2 cellular contexts compared by ENCODE assay signal in genomic region chr17:67247416-67247900, GRCh38.
A peak's percentile ranks its signal among the peaks of the same experiment; 100 is the strongest.
TF ChIP-seq lines count a peak whose summit lies in the region.

No MANE protein-coding gene starts in this region.

TF ChIP-seq in HepG2, 621 proteins besides CTCF, POLR2A, EP300 and RAD21 (continues in another document):
- no peak for TF ChIP-seq KDM4B (CRISPR knock-in tag; IDR thresholded peaks at IDR 0.05)
- TF ChIP-seq, protein P1, sequence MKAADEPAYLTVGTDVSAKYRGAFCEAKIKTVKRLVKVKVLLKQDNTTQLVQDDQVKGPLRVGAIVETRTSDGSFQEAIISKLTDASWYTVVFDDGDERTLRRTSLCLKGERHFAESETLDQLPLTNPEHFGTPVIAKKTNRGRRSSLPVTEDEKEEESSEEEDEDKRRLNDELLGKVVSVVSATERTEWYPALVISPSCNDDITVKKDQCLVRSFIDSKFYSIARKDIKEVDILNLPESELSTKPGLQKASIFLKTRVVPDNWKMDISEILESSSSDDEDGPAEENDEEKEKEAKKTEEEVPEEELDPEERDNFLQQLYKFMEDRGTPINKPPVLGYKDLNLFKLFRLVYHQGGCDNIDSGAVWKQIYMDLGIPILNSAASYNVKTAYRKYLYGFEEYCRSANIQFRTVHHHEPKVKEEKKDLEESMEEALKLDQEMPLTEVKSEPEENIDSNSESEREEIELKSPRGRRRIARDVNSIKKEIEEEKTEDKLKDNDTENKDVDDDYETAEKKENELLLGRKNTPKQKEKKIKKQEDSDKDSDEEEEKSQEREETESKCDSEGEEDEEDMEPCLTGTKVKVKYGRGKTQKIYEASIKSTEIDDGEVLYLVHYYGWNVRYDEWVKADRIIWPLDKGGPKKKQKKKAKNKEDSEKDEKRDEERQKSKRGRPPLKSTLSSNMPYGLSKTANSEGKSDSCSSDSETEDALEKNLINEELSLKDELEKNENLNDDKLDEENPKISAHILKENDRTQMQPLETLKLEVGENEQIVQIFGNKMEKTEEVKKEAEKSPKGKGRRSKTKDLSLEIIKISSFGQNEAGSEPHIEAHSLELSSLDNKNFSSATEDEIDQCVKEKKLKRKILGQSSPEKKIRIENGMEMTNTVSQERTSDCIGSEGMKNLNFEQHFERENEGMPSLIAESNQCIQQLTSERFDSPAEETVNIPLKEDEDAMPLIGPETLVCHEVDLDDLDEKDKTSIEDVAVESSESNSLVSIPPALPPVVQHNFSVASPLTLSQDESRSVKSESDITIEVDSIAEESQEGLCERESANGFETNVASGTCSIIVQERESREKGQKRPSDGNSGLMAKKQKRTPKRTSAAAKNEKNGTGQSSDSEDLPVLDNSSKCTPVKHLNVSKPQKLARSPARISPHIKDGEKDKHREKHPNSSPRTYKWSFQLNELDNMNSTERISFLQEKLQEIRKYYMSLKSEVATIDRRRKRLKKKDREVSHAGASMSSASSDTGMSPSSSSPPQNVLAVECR (CRISPR knock-in tag; IDR thresholded peaks at IDR 0.05; ENCODE audit: borderline replicate concordance) = peak; percentile 1; the same call in 1 of the 2 replicates
- no peak for TF ChIP-seq ATAD3A (CRISPR knock-in tag; IDR thresholded peaks at IDR 0.05)
- no peak for TF ChIP-seq TP53 (CRISPR knock-in tag; conservative IDR thresholded peaks at IDR 0.05)
- TF ChIP-seq ZSCAN22 (CRISPR knock-in tag; IDR thresholded peaks at IDR 0.05) = no peak
- TF ChIP-seq ZNF260 (CRISPR knock-in tag; IDR thresholded peaks at IDR 0.05; ENCODE audit: borderline replicate concordance, low read depth) = no peak
- TF ChIP-seq ZZZ3 (CRISPR knock-in tag; IDR thresholded peaks at IDR 0.05; ENCODE audit: borderline replicate concordance) = no peak
- no peak for TF ChIP-seq GPBP1L1 (CRISPR knock-in tag; IDR thresholded peaks at IDR 0.05)
- TF ChIP-seq ZUFSP (CRISPR knock-in tag; IDR thresholded peaks at IDR 0.05; ENCODE audit: borderline replicate concordance) = no peak
- peak; percentile 42; the same call in 1 of the 2 replicates for TF ChIP-seq ZBTB33 (CRISPR knock-in tag; IDR thresholded peaks at IDR 0.05)
- no peak for TF ChIP-seq ARHGAP35 (CRISPR knock-in tag; IDR thresholded peaks at IDR 0.05; ENCODE audit: borderline replicate concordance)
- TF ChIP-seq SALL1 (CRISPR knock-in tag; IDR thresholded peaks at IDR 0.05) = no peak
- no peak for TF ChIP-seq ZNF704 (CRISPR knock-in tag; IDR thresholded peaks at IDR 0.05; ENCODE audit: borderline replicate concordance)

TF ChIP-seq in SK-N-SH, 30 proteins besides CTCF, POLR2A, EP300 and RAD21:
- TF ChIP-seq ZBTB33 (IDR thresholded peaks at IDR 0.05; ENCODE audit: borderline replicate concordance, low read depth) = no peak
- no peak for TF ChIP-seq TEAD4 (IDR thresholded peaks at IDR 0.05; ENCODE audit: borderline replicate concordance, insufficient read depth)
- no peak for TF ChIP-seq FOXJ3 (CRISPR knock-in tag; IDR thresholded peaks at IDR 0.05)
- no peak for TF ChIP-seq USF2 (IDR thresholded peaks at IDR 0.05; ENCODE audit: borderline replicate concordance, low read depth, low read length)
- no peak for TF ChIP-seq MXI1 (IDR thresholded peaks at IDR 0.05; ENCODE audit: low read depth, low read length)
- TF ChIP-seq EZH2phosphoT487 (IDR thresholded peaks at IDR 0.05; ENCODE audit: borderline replicate concordance, low read depth) = no peak
- TF ChIP-seq FOSL2 (IDR thresholded peaks at IDR 0.05; ENCODE audit: borderline replicate concordance, low read depth) = no peak
- no peak for TF ChIP-seq MAX (IDR thresholded peaks at IDR 0.05; ENCODE audit: low read depth)
- TF ChIP-seq NFIC (IDR thresholded peaks at IDR 0.05; ENCODE audit: borderline replicate concordance) = no peak
- no peak for TF ChIP-seq TCF12 (IDR thresholded peaks at IDR 0.05)
- no peak for TF ChIP-seq RFX5 (IDR thresholded peaks at IDR 0.05; ENCODE audit: low read length)
- TF ChIP-seq MEF2A (IDR thresholded peaks at IDR 0.05; ENCODE audit: borderline replicate concordance, low read depth) = no peak
- no peak for TF ChIP-seq YY1 (IDR thresholded peaks at IDR 0.05; ENCODE audit: low read depth)
- no peak for TF ChIP-seq ELF1 (IDR thresholded peaks at IDR 0.05)
- TF ChIP-seq GABPA (IDR thresholded peaks at IDR 0.05; ENCODE audit: low read depth) = no peak
